ENCODE assay signal across 34 cellular contexts in the genomic region with DNA sequence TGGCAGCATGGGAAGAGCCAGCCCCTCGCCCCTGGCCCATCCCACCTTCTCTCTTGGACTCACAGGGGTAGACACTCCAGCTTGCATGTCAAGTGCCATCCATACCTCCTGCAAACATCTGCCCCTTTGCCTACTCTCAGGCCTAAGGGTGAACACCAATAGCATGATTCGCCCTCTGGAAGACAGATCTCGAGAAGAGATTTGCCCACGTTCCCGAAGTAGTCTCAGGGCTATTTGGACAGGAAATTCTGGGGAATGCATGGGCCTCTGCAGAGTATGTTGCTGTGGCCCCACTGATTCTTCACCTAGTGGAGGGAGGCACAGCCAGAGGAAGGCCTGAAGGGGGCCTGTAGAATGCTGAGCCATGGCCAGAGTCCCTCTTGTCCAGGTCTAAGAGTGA. TPM values are rescaled to one million over a fixed set of nuclear protein-coding genes. Genes with fewer than 3 reads are reported as not detected.
"Had no signal": no experiment of that assay in that cellular context is flagged by ENCODE, and none has a peak within 500 bp of the region (broad histone marks: within the 10 kb centered on the region; RNA-seq: fewer than 3 reads in every experiment).

No MANE protein-coding gene starts in this region.

- H3K27me3 ChIP-seq: neural progenitor cell, ovary, right lobe of liver, spleen, thyroid gland, tibial nerve, upper lobe of right lung, uterus had no signal

- H3K36me3 ChIP-seq: neural progenitor cell, ovary, right lobe of liver, spleen, thoracic aorta, thyroid gland, tibial nerve, upper lobe of right lung, uterus had no signal

- H3K27me3 Mint-ChIP-seq: naive thymus-derived CD4-positive, alpha-beta T cell; progenitor cell of endocrine pancreas; stimulated activated memory B cell treated with anti-CD40 and anti-IgM and Interleukin-4, amounts not matched to agents 10 μg/mL and 1 μg/mL and 100 μg/mL, for 72 hours; stimulated activated naive CD8-positive, alpha-beta T cell treated with anti-CD3 and anti-CD28 coated beads, Interleukin-15, amount 100 ng/mL, for 72 hours; type B pancreatic cell had no signal

- H3K9ac ChIP-seq: neural progenitor cell, parathyroid adenoma had no signal

- H3K4me3 Mint-ChIP-seq: naive thymus-derived CD4-positive, alpha-beta T cell; nephron; neural progenitor cell; stimulated activated memory B cell treated with anti-CD40 and anti-IgM and Interleukin-4, amounts not matched to agents 10 μg/mL and 1 μg/mL and 100 μg/mL, for 72 hours; stimulated activated naive CD8-positive, alpha-beta T cell treated with anti-CD3 and anti-CD28 coated beads, Interleukin-15, amount 100 ng/mL, for 72 hours; type B pancreatic cell had no signal

- H3K4me1 ChIP-seq: neural progenitor cell, parathyroid adenoma, right lobe of liver, uterus had no signal

- H3K9me3 Mint-ChIP-seq: nephron; neural progenitor cell; stimulated activated memory B cell treated with anti-CD40 and anti-IgM and Interleukin-4, amounts not matched to agents 10 μg/mL and 1 μg/mL and 100 μg/mL, for 72 hours; stimulated activated naive CD8-positive, alpha-beta T cell treated with anti-CD3 and anti-CD28 coated beads, Interleukin-15, amount 100 ng/mL, for 72 hours had no signal

- H3K79me2 ChIP-seq: parathyroid adenoma had no signal

- H3K4me1 Mint-ChIP-seq: nephron; stimulated activated memory B cell treated with anti-CD40 and anti-IgM and Interleukin-4, amounts not matched to agents 10 μg/mL and 1 μg/mL and 100 μg/mL, for 72 hours had no signal

- DNase-seq: naive thymus-derived CD4-positive, alpha-beta T cell; occipital lobe; ovary; posterior cingulate gyrus; psoas muscle; right cardiac atrium; right lobe of liver; spleen; stimulated activated CD4-positive, alpha-beta T cell treated with anti-CD3 and anti-CD28 coated beads, Interleukin-12 subunit alpha, Interleukin-12 subunit beta, amount 100 ng/mL, for 4 hours; stimulated activated CD4-positive, alpha-beta T cell treated with anti-CD3 and anti-CD28 coated beads, Interleukin-1b, Interleukin-23, amount 100 ng/mL, for 48 hours; stimulated activated CD4-positive, alpha-beta T cell treated with anti-CD3 and anti-CD28 coated beads, Interleukin-4, amount 100 ng/mL, for 1 hour; stimulated activated CD4-positive, alpha-beta T cell treated with anti-CD3 and anti-CD28 coated beads, Interleukin-4, amount 100 ng/mL, for 4 hours; stimulated activated CD8-positive, alpha-beta memory T cell treated with anti-CD3 and anti-CD28 coated beads, Interleukin-4, amount 100 ng/mL, for 48 hours; stimulated activated naive CD4-positive, alpha-beta T cell; stimulated activated naive CD8-positive, alpha-beta T cell treated with anti-CD3 and anti-CD28 coated beads, Interleukin-15, amount 100 ng/mL, for 72 hours; stimulated activated naive CD8-positive, alpha-beta T cell treated with anti-CD3 and anti-CD28 coated beads, Interleukin-15, Interleukin-2, amounts not matched to agents 100 U/mL and 50 U/mL, for 24 hours; substantia nigra; thyroid gland; upper lobe of right lung; uterus had no signal

- H3K36me3 Mint-ChIP-seq: neural progenitor cell; stimulated activated memory B cell treated with anti-CD40 and anti-IgM and Interleukin-4, amounts not matched to agents 10 μg/mL and 1 μg/mL and 100 μg/mL, for 72 hours; type B pancreatic cell had no signal

- H2AFZ ChIP-seq: neural progenitor cell, parathyroid adenoma had no signal

- ATAC-seq: naive thymus-derived CD4-positive, alpha-beta T cell; psoas muscle; right cardiac atrium; right lobe of liver; stimulated activated memory B cell treated with anti-CD40 and anti-IgM and Interleukin-4, amounts not matched to agents 10 μg/mL and 1 μg/mL and 100 μg/mL, for 72 hours; stimulated activated naive CD8-positive, alpha-beta T cell treated with anti-CD3 and anti-CD28 coated beads, Interleukin-15, amount 100 ng/mL, for 72 hours; stimulated activated naive CD8-positive, alpha-beta T cell treated with anti-CD3 and anti-CD28 coated beads, Interleukin-15, Interleukin-2, amounts not matched to agents 100 U/mL and 50 U/mL, for 24 hours; upper lobe of right lung had no signal

- H3K4me3 ChIP-seq: neural progenitor cell, ovary, psoas muscle, right lobe of liver, skin epidermis, smooth muscle cell, spleen, thoracic aorta, thyroid gland, tibial nerve, upper lobe of right lung, uterus had no signal

- H3K27ac ChIP-seq: neural progenitor cell, ovary, parathyroid adenoma, psoas muscle, right lobe of liver, thoracic aorta, tibial nerve, upper lobe of right lung, uterus had no signal

- H3K9me3 ChIP-seq: ovary, psoas muscle, right lobe of liver, spleen, thoracic aorta, thyroid gland, tibial nerve, upper lobe of right lung, uterus had no signal

- H3K27ac Mint-ChIP-seq: naive thymus-derived CD4-positive, alpha-beta T cell; nephron; neural progenitor cell; progenitor cell of endocrine pancreas; stimulated activated memory B cell treated with anti-CD40 and anti-IgM and Interleukin-4, amounts not matched to agents 10 μg/mL and 1 μg/mL and 100 μg/mL, for 72 hours; stimulated activated naive CD8-positive, alpha-beta T cell treated with anti-CD3 and anti-CD28 coated beads, Interleukin-15, amount 100 ng/mL, for 72 hours; type B pancreatic cell had no signal

- H3K4me2 ChIP-seq: neural progenitor cell, smooth muscle cell had no signal

RNA-seq across cellular contexts. Expression of a gene that starts 29.8 kb away (rescaled TPM):
- total RNA-seq: naive thymus-derived CD4-positive, alpha-beta T cell; osteoblast; renal cortical epithelial cell; right cardiac atrium; smooth muscle cell; temporal lobe; thoracic aorta; tibial nerve; urinary bladder; uterus had no signal
- polyA plus RNA-seq: naive thymus-derived CD4-positive, alpha-beta T cell; right cardiac atrium; smooth muscle cell; urinary bladder had no signal
